ENCODE assay signal across 11 cellular contexts in the genomic region with DNA sequence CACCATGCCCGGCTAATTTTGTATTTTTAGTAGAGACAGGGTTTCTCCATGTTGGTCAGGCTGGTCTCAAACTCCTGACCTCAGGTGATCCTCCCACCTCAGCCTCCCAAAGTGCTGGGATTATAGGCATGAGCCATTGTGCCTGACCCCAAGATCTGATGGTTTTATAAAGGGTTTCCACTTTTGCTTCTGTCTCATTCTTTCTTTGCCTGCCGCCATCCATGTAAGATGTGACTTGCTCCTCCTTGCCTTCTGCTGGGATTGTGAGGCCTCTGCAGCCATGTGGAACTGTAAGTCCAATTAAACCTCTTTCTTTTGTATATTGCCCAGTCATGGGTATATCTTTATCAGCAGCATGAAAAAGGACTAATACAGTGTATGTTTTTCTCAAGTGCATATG. TPM values are rescaled to one million over a fixed set of nuclear protein-coding genes. Genes with fewer than 3 reads are reported as not detected.
"Had no signal": no experiment of that assay in that cellular context is flagged by ENCODE, and none has a peak within 500 bp of the region (broad histone marks: within the 10 kb centered on the region; RNA-seq: fewer than 3 reads in every experiment).

No MANE protein-coding gene starts in this region.

RNA-seq across cellular contexts. Expression of gene DDX4, which starts 18.8 kb away (rescaled TPM):
- total RNA-seq: activated naive CD4-positive, alpha-beta T cell treated with anti-CD3 and anti-CD28 coated beads, Interleukin-2, amount 50 U/mL, for 72 hours; activated naive CD8-positive, alpha-beta T cell treated with anti-CD3 and anti-CD28 coated beads for 36 hours; adrenal gland; aorta; ascending aorta; astrocyte; body of pancreas; breast epithelium; cardiac muscle cell; cardiac septum; chondrocyte had no signal
- polyA plus RNA-seq: adrenal gland, aorta, cardiac muscle cell had no signal
